10 cellular contexts compared by ENCODE assay signal in the genomic region with DNA sequence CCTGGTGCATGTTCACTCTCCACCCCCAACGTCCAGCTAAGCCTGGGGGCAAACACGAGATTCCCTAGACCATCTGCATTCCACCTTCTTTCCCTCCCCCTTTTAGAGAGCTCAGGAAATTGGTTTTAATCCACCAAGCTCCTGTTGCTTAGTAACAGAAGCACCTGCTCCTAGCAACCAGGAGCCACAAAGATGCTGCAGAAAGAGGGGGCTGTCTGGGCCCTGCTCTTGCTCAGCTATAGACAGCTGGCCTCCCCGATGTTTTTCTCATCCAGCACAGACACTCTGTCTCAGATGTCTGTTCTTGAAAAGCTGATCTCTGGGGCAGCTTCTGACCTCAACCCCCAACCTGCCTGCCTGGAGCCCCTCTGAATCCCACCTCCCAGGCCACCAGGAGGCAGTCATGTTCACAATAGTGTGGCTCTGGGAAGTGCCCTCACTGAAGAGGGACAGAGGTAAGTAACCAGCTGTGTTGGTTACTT.
DNase-seq lines count a peak whose midpoint lies in the region; ATAC-seq and TF ChIP-seq lines count a peak whose summit lies in the region.
"Had no signal": no experiment of that assay in that cellular context is flagged by ENCODE, and none has a peak within 500 bp of the region (broad histone marks: within the 10 kb centered on the region; RNA-seq: fewer than 3 reads in every experiment).

No MANE protein-coding gene starts in this region.

- no peak overlapping the region for H3K4me3 Mint-ChIP-seq in activated T-helper 1 cell treated with anti-CD3 and anti-CD28 coated beads, Interleukin-12 subunit alpha, Interleukin-12 subunit beta, Interleukin-2, Interleukin-4 antibody, amounts not matched to agents 30 ng/mL and 10 ng/mL and 1 ng/mL, durations not matched to agents 14 hours and 24 hours and 36 hours
- H3K4me3 Mint-ChIP-seq in endodermal cell: no peak overlapping the region

- H3K9me3 Mint-ChIP-seq in activated T-helper 1 cell treated with anti-CD3 and anti-CD28 coated beads, Interleukin-12 subunit alpha, Interleukin-12 subunit beta, Interleukin-2, Interleukin-4 antibody, amounts not matched to agents 30 ng/mL and 10 ng/mL and 1 ng/mL, durations not matched to agents 14 hours and 24 hours and 36 hours: no peaks in the 10 kb centered on the region
- H3K9me3 Mint-ChIP-seq in endodermal cell: peaks cover 12% of the 10 kb centered on the region

- no peaks in the 10 kb centered on the region for H3K36me3 Mint-ChIP-seq in activated T-helper 1 cell treated with anti-CD3 and anti-CD28 coated beads, Interleukin-12 subunit alpha, Interleukin-12 subunit beta, Interleukin-2, Interleukin-4 antibody, amounts not matched to agents 30 ng/mL and 10 ng/mL and 1 ng/mL, durations not matched to agents 14 hours and 24 hours and 36 hours (ENCODE audit: low read depth)
- no peaks in the 10 kb centered on the region for H3K36me3 Mint-ChIP-seq in endodermal cell (ENCODE audit: low read depth)

- no peak overlapping the region for H3K27ac Mint-ChIP-seq in activated T-helper 1 cell treated with anti-CD3 and anti-CD28 coated beads, Interleukin-12 subunit alpha, Interleukin-12 subunit beta, Interleukin-2, Interleukin-4 antibody, amounts not matched to agents 30 ng/mL and 10 ng/mL and 1 ng/mL, durations not matched to agents 14 hours and 24 hours and 36 hours
- H3K27ac Mint-ChIP-seq in endodermal cell: no peak overlapping the region

- ATAC-seq in HG03135 (IDR thresholded peaks at IDR 0.05; ENCODE audit: unreplicated experiment) (no peak), heart right ventricle (no peak)

- H3K9ac ChIP-seq in OCI-LY3 (ENCODE audit: low read length): no peak overlapping the region
- no peak overlapping the region for H3K9ac ChIP-seq in endodermal cell (ENCODE audit: extremely low read depth, low read length, poor library complexity, severe bottlenecking)
- H3K9ac ChIP-seq: BLaER1 had no signal

- H3K9me3 ChIP-seq in OCI-LY3 (ENCODE audit: insufficient read depth, low read length) (no peaks in the 10 kb centered on the region), endodermal cell (ENCODE audit: control insufficient read depth, low read length) (no peaks in the 10 kb centered on the region), heart right ventricle (no peaks in the 10 kb centered on the region)
- H3K9me3 ChIP-seq: BLaER1 had no signal

- H3K4me1 Mint-ChIP-seq in activated T-helper 1 cell treated with anti-CD3 and anti-CD28 coated beads, Interleukin-12 subunit alpha, Interleukin-12 subunit beta, Interleukin-2, Interleukin-4 antibody, amounts not matched to agents 30 ng/mL and 10 ng/mL and 1 ng/mL, durations not matched to agents 14 hours and 24 hours and 36 hours (ENCODE audit: low read depth): no peaks in the 10 kb centered on the region
- peaks cover 1% of the 10 kb centered on the region for H3K4me1 Mint-ChIP-seq in endodermal cell

- H3K4me1 ChIP-seq in OCI-LY3 (ENCODE audit: low read length): peaks cover 5% of the 10 kb centered on the region; the same call in 1 of the 2 replicates
- no peaks in the 10 kb centered on the region for H3K4me1 ChIP-seq in endodermal cell (ENCODE audit: control insufficient read depth, insufficient read depth, low read length)
- no peaks in the 10 kb centered on the region for H3K4me1 ChIP-seq in heart right ventricle
- H3K4me1 ChIP-seq: BLaER1 had no signal

- intact Hi-C loops in activated T-helper 1 cell treated with anti-CD3 and anti-CD28 coated beads, Interleukin-12 subunit alpha, Interleukin-12 subunit beta, Interleukin-2, Interleukin-4 antibody, amounts not matched to agents 30 ng/mL and 10 ng/mL and 1 ng/mL, durations not matched to agents 14 hours and 24 hours and 36 hours (cut with micrococcal nuclease): loop anchor here (1.0 kb wide), 1 partner anchor 58 kb away; no protein-coding TSS in a partner anchor
- intact Hi-C loops in heart right ventricle (cut with DNase I): no loop called here

- H3K79me2 ChIP-seq in OCI-LY3 (ENCODE audit: low read length): no peaks in the 10 kb centered on the region

- DNase-seq in activated T-helper 1 cell treated with Interleukin-2 at 50 U/mL for 16 hours (ENCODE audit: low read depth): peak; percentile 3
- no peak for DNase-seq in activated T-helper 1 cell treated with anti-CD3 and anti-CD28 coated beads, Interleukin-12 subunit alpha, Interleukin-12 subunit beta, Interleukin-2, Interleukin-4 antibody, amounts not matched to agents 30 ng/mL and 10 ng/mL and 1 ng/mL, durations not matched to agents 14 hours and 24 hours and 36 hours (ENCODE audit: low spot score)
- DNase-seq in endodermal cell: peak; percentile 85
- DNase-seq in stimulated activated CD8-positive, alpha-beta memory T cell treated with anti-CD3 and anti-CD28 coated beads, Interleukin-7, amount 100 ng/mL, for 24 hours (ENCODE audit: low read depth): peak; percentile 2
- no peak for DNase-seq in H4 (ENCODE audit: low spot score)
- no peak for DNase-seq in heart right ventricle

- peak; percentile 48 for TF ChIP-seq CTCF in OCI-LY3 (IDR thresholded peaks at IDR 0.05; ENCODE audit: low read depth, low read length)
- TF ChIP-seq CTCF in endodermal cell (conservative IDR thresholded peaks at IDR 0.05): peak; percentile 76
- TF ChIP-seq CTCF in heart right ventricle (IDR thresholded peaks at IDR 0.05): peak in 2 of 9 donors; percentile 3 to 12

- H3K4me3 ChIP-seq in OCI-LY3 (ENCODE audit: low read length) (no peak overlapping the region), endodermal cell (ENCODE audit: low read length) (no peak overlapping the region), heart right ventricle (no peak overlapping the region)
- H3K4me3 ChIP-seq: BLaER1, smooth muscle cell had no signal

- no peaks in the 10 kb centered on the region for H3K36me3 ChIP-seq in OCI-LY3 (replicated peaks; ENCODE audit: low read depth, low read length)
- H3K36me3 ChIP-seq in endodermal cell (ENCODE audit: control insufficient read depth, insufficient read depth, low read length): no peaks in the 10 kb centered on the region
- no peaks in the 10 kb centered on the region for H3K36me3 ChIP-seq in heart right ventricle
- H3K36me3 ChIP-seq: BLaER1 had no signal

- H2AFZ ChIP-seq in OCI-LY3 (ENCODE audit: low read depth, low read length): no peak overlapping the region

- H3K4me2 ChIP-seq in OCI-LY3 (ENCODE audit: low read length): no peak overlapping the region
- H3K4me2 ChIP-seq: BLaER1, smooth muscle cell had no signal

- H3K27ac ChIP-seq in OCI-LY3 (ENCODE audit: low read length) (no peak overlapping the region), endodermal cell (ENCODE audit: low read depth, low read length) (peak overlapping the region; percentile 95), heart right ventricle (no peak overlapping the region)
- H3K27ac ChIP-seq: BLaER1 had no signal

- no peaks in the 10 kb centered on the region for H4K20me1 ChIP-seq in OCI-LY3 (ENCODE audit: insufficient read depth, low read length)

- H3K27me3 ChIP-seq in OCI-LY3 (ENCODE audit: low read depth, low read length) (no peaks in the 10 kb centered on the region), endodermal cell (ENCODE audit: control insufficient read depth, insufficient read depth, low read length, poor library complexity, severe bottlenecking) (no peaks in the 10 kb centered on the region), heart right ventricle (peaks cover 0 to 22% (median 0%) of the 10 kb centered on the region in 7 donors)

- H3K27me3 Mint-ChIP-seq in activated T-helper 1 cell treated with anti-CD3 and anti-CD28 coated beads, Interleukin-12 subunit alpha, Interleukin-12 subunit beta, Interleukin-2, Interleukin-4 antibody, amounts not matched to agents 30 ng/mL and 10 ng/mL and 1 ng/mL, durations not matched to agents 14 hours and 24 hours and 36 hours (ENCODE audit: insufficient read depth): no peaks in the 10 kb centered on the region
- no peaks in the 10 kb centered on the region for H3K27me3 Mint-ChIP-seq in endodermal cell (ENCODE audit: insufficient read depth)

- 8% methylated on average over 3 of the region's 3 CpGs; no CpG with 5 or more reads in 1 of the 2 experiments for WGBS in endodermal cell (ENCODE audit: insufficient coverage in 1 of 2, insufficient read length in 1 of 2), 2 experiments
- 72 to 81% methylated on average over 3 of the region's 3 CpGs for WGBS in heart right ventricle, 2 donors

Comparison
In these comparisons a context has a peak if more than half of its experiments do, and no peak if none do; other contexts are left out.
1. DNase-seq: peak in activated T-helper 1 cell treated with Interleukin-2 at 50 U/mL for 16 hours (single experiment), endodermal cell (single experiment) and stimulated activated CD8-positive, alpha-beta memory T cell treated with anti-CD3 and anti-CD28 coated beads, Interleukin-7, amount 100 ng/mL, for 24 hours (single experiment); none in activated T-helper 1 cell treated with anti-CD3 and anti-CD28 coated beads, Interleukin-12 subunit alpha, Interleukin-12 subunit beta, Interleukin-2, Interleukin-4 antibody, amounts not matched to agents 30 ng/mL and 10 ng/mL and 1 ng/mL, durations not matched to agents 14 hours and 24 hours and 36 hours (single experiment), H4 (single experiment) and heart right ventricle (0 of 2).